22 cellular contexts compared by ENCODE assay signal in the genomic region with DNA sequence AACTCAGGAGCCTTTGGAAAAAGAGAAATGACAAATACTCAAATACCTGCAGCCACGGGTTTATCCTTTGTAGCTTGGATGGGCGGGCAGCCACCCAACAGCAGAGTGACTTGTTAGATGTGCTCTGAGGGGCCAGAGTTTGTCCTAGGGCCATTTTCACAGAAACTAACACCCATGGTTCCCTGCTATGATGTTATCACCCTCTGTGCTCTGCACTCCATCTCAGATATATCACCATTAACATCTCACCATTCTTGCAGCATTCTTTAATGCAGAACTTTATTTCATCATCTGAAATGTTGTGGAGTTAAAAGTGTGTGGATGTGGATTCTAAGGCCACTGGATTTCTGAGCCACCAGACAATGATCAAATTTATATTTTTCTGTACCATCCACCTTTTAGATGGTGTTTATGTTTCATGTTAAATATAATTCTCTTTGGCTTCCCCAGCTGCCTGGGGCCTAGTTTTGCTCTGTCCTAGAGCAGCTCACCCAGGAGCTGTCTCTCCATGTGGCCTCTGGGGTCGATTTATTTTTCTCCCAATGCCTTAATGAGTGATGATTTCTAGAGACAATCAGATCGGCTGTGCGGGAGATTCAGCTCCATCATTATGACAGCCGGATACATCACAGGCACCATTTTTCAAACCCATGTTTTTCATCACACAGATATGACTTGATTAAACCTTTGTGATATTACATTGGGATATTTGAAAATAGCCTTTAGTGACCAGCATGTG.
DNase-seq lines count a peak whose midpoint lies in the region; ATAC-seq, FAIRE-seq and TF ChIP-seq lines count a peak whose summit lies in the region.
"Had no signal": no experiment of that assay in that cellular context is flagged by ENCODE, and none has a peak within 500 bp of the region (broad histone marks: within the 10 kb centered on the region; RNA-seq: fewer than 3 reads in every experiment).

No MANE protein-coding gene starts in this region.

- H3K36me3 ChIP-seq in BE2C: no peaks in the 10 kb centered on the region
- H3K36me3 ChIP-seq in neuronal stem cell (replicated peaks in 1 of 2; ENCODE audit: control insufficient read depth in 2 of 2, insufficient read depth in 2 of 2, low read length in 2 of 2): no peaks in the 10 kb centered on the region
- H3K36me3 ChIP-seq in esophagus squamous epithelium: no peaks in the 10 kb centered on the region
- no peaks in the 10 kb centered on the region for H3K36me3 ChIP-seq in body of pancreas (replicated peaks in 1 of 2; ENCODE audit: insufficient read depth in 1 of 2, low read depth in 2 of 2)
- H3K36me3 ChIP-seq: BLaER1 treated with 17β-estradiol and CSF1 and Interleukin-3, amounts not matched to agents 10 nM and 100 nM had no signal

- intact Hi-C loops in esophagus squamous epithelium (cut with DNase I): no loop called here
- intact Hi-C loops in body of pancreas (cut with DNase I): no loop called here

- FAIRE-seq in colon (lab: Jason Lieb, UNC): peak; percentile 31
- FAIRE-seq: A204.1, D721Med, GM12891, GM18507 had no signal

- H3K79me1 ChIP-seq in neuronal stem cell (ENCODE audit: low read depth, low read length): no peaks in the 10 kb centered on the region

- no peaks in the 10 kb centered on the region for H3K27me3 ChIP-seq in BE2C
- peaks cover 0 to 4% (median 0%) of the 10 kb centered on the region in 3 experiments for H3K27me3 ChIP-seq in neuronal stem cell (ENCODE audit: control insufficient read depth in 3 of 3, insufficient read depth in 3 of 3, low read depth in 1 of 3, low read length in 3 of 3)
- H3K27me3 ChIP-seq in esophagus squamous epithelium: no peaks in the 10 kb centered on the region
- no peaks in the 10 kb centered on the region for H3K27me3 ChIP-seq in body of pancreas
- H3K27me3 ChIP-seq: BLaER1 treated with 17β-estradiol and CSF1 and Interleukin-3, amounts not matched to agents 10 nM and 100 nM had no signal

- no peak for TF ChIP-seq POLR2A in esophagus squamous epithelium (IDR thresholded peaks at IDR 0.05)
- no peak for TF ChIP-seq POLR2A in body of pancreas (IDR thresholded peaks at IDR 0.05)

- H3K23ac ChIP-seq in neuronal stem cell (ENCODE audit: low read depth, low read length, poor library complexity): no peak overlapping the region

- H3K18ac ChIP-seq in neuronal stem cell (ENCODE audit: low read length): no peak overlapping the region

- H2BK15ac ChIP-seq in neuronal stem cell (ENCODE audit: low read length): no peak overlapping the region

- no peak overlapping the region for H4K8ac ChIP-seq in neuronal stem cell (ENCODE audit: low read depth, low read length)

- H3K4me3 ChIP-seq in BE2C (ENCODE audit: low read depth, low read length) (no peak overlapping the region), neuronal stem cell (ENCODE audit: low read length in 2 of 2) (no peak overlapping the region), esophagus squamous epithelium (no peak overlapping the region), body of pancreas (no peak overlapping the region)
- H3K4me3 ChIP-seq: BLaER1 treated with 17β-estradiol and CSF1 and Interleukin-3, amounts not matched to agents 10 nM and 100 nM; GM23248 had no signal

- no peak overlapping the region for H2AK5ac ChIP-seq in neuronal stem cell (ENCODE audit: low read depth, low read length)

- H3K27ac ChIP-seq in neuronal stem cell (replicated peaks; ENCODE audit: low read length): no peak overlapping the region
- H3K27ac ChIP-seq in esophagus squamous epithelium: no peak overlapping the region
- no peak overlapping the region for H3K27ac ChIP-seq in body of pancreas
- H3K27ac ChIP-seq: 22Rv1; BLaER1 treated with 17β-estradiol and CSF1 and Interleukin-3, amounts not matched to agents 10 nM and 100 nM; GM23248 had no signal

- DNase-seq in BE2C: peak; percentile 58
- DNase-seq in neuronal stem cell (ENCODE audit: low spot score): no peak
- DNase-seq in esophagus squamous epithelium (lab: John Stamatoyannopoulos, UW): no peak
- DNase-seq in body of pancreas: no peak
- DNase-seq in iPS-NIHi7 (ENCODE audit: extremely low spot score): no peak
- DNase-seq in NCI-H2171 treated with DMSO at 0.1 percent for 48 hours (lab: John Stamatoyannopoulos, UW): no peak
- DNase-seq: CD4-positive, alpha-beta T cell; CD8-positive, alpha-beta memory T cell; DMS 273 treated with DMSO at 0.1 percent for 48 hours; DMS79; GF-D8; GM23248; H7; HCEC 1CT had no signal

- TF ChIP-seq CTCF in BE2C (IDR thresholded peaks at IDR 0.05; ENCODE audit: low read depth, low read length) (no peak), esophagus squamous epithelium (IDR thresholded peaks at IDR 0.05) (no peak), body of pancreas (IDR thresholded peaks at IDR 0.05) (no peak)

- H3K4ac ChIP-seq in neuronal stem cell (ENCODE audit: low read length): no peak overlapping the region

- H3K9me3 ChIP-seq in BE2C: no peaks in the 10 kb centered on the region
- no peaks in the 10 kb centered on the region for H3K9me3 ChIP-seq in neuronal stem cell (replicated peaks in 1 of 2; ENCODE audit: control insufficient read depth in 2 of 2, insufficient read depth in 1 of 2, low read depth in 1 of 2, low read length in 2 of 2)
- H3K9me3 ChIP-seq in esophagus squamous epithelium: no peaks in the 10 kb centered on the region
- no peaks in the 10 kb centered on the region for H3K9me3 ChIP-seq in body of pancreas
- H3K9me3 ChIP-seq: BLaER1 treated with 17β-estradiol and CSF1 and Interleukin-3, amounts not matched to agents 10 nM and 100 nM had no signal

- H3K14ac ChIP-seq in neuronal stem cell (ENCODE audit: low read length): no peak overlapping the region

- no peak overlapping the region for H2BK120ac ChIP-seq in neuronal stem cell (ENCODE audit: low read depth, low read length)

- peak overlapping the region; percentile 56 for H2AFZ ChIP-seq in neuronal stem cell (ENCODE audit: low read length)
- H2AFZ ChIP-seq: GM23248 had no signal

- no peak overlapping the region for H2BK5ac ChIP-seq in neuronal stem cell (ENCODE audit: low read length)

- H2BK12ac ChIP-seq in neuronal stem cell (ENCODE audit: low read length): no peak overlapping the region

- WGBS in neuronal stem cell (ENCODE audit: extremely low coverage in 2 of 2, insufficient read length in 2 of 2, insufficient replicate concordance in 1 of 2), 2 donors: no CpG with 5 or more reads among the region's 6 CpGs
- WGBS in esophagus squamous epithelium, 2 donors: 69 to 90% methylated on average over 6 of the region's 6 CpGs
- 70 to 73% methylated on average over 5 to 6 of the region's 6 CpGs for WGBS in body of pancreas, 2 donors

- H3K4me1 ChIP-seq in BE2C (peaks cover 30% of the 10 kb centered on the region), neuronal stem cell (ENCODE audit: control insufficient read depth in 2 of 2, insufficient read depth in 1 of 2, low read depth in 1 of 2, low read length in 2 of 2) (peaks cover 0 to 5% of the 10 kb centered on the region in 2 donors), esophagus squamous epithelium (peaks cover 0 to 11% (median 0%) of the 10 kb centered on the region in 3 donors), body of pancreas (no peaks in the 10 kb centered on the region)

- H4K91ac ChIP-seq in neuronal stem cell (ENCODE audit: low read depth, low read length, poor library complexity): no peak overlapping the region

- peak; percentile 44; the same call in 1 of the 3 replicates for ATAC-seq in SK-N-SH treated with all-trans-retinoic acid at 6 μM for 48 hours
- ATAC-seq in body of pancreas: no peak

- no peak overlapping the region for H3K9ac ChIP-seq in neuronal stem cell (ENCODE audit: low read depth, low read length, poor library complexity)
- H3K9ac ChIP-seq: BLaER1 treated with 17β-estradiol and CSF1 and Interleukin-3, amounts not matched to agents 10 nM and 100 nM; GM23248 had no signal

- no peak overlapping the region for H3K4me2 ChIP-seq in neuronal stem cell (ENCODE audit: insufficient read depth, low read length, poor library complexity, severe bottlenecking)
- H3K4me2 ChIP-seq: BLaER1 treated with 17β-estradiol and CSF1 and Interleukin-3, amounts not matched to agents 10 nM and 100 nM had no signal

TF ChIP-seq in SK-N-SH treated with all-trans-retinoic acid at 6 μM for 48 hours, 23 proteins besides CTCF, POLR2A, EP300 and RAD21 (continues in another document):
- TF ChIP-seq OSR1 (CRISPR knock-in tag; IDR thresholded peaks at IDR 0.05) (no peak), ZNF8 (CRISPR knock-in tag; IDR thresholded peaks at IDR 0.05) (no peak), ZNF70 (CRISPR knock-in tag; IDR thresholded peaks at IDR 0.05) (no peak), SNAI2 (CRISPR knock-in tag; IDR thresholded peaks at IDR 0.05) (no peak), CSDC2 (CRISPR knock-in tag; IDR thresholded peaks at IDR 0.05) (no peak), BACH2 (CRISPR knock-in tag; IDR thresholded peaks at IDR 0.05; ENCODE audit: borderline replicate concordance) (no peak)
- TF ChIP-seq, protein P1, sequence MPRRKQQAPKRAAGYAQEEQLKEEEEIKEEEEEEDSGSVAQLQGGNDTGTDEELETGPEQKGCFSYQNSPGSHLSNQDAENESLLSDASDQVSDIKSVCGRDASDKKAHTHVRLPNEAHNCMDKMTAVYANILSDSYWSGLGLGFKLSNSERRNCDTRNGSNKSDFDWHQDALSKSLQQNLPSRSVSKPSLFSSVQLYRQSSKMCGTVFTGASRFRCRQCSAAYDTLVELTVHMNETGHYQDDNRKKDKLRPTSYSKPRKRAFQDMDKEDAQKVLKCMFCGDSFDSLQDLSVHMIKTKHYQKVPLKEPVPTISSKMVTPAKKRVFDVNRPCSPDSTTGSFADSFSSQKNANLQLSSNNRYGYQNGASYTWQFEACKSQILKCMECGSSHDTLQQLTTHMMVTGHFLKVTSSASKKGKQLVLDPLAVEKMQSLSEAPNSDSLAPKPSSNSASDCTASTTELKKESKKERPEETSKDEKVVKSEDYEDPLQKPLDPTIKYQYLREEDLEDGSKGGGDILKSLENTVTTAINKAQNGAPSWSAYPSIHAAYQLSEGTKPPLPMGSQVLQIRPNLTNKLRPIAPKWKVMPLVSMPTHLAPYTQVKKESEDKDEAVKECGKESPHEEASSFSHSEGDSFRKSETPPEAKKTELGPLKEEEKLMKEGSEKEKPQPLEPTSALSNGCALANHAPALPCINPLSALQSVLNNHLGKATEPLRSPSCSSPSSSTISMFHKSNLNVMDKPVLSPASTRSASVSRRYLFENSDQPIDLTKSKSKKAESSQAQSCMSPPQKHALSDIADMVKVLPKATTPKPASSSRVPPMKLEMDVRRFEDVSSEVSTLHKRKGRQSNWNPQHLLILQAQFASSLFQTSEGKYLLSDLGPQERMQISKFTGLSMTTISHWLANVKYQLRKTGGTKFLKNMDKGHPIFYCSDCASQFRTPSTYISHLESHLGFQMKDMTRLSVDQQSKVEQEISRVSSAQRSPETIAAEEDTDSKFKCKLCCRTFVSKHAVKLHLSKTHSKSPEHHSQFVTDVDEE (CRISPR knock-in tag; IDR thresholded peaks at IDR 0.05): peak; percentile 78; the same call in 1 of the 2 replicates
